ENCODE assay signal across 30 cellular contexts in the genomic region with DNA sequence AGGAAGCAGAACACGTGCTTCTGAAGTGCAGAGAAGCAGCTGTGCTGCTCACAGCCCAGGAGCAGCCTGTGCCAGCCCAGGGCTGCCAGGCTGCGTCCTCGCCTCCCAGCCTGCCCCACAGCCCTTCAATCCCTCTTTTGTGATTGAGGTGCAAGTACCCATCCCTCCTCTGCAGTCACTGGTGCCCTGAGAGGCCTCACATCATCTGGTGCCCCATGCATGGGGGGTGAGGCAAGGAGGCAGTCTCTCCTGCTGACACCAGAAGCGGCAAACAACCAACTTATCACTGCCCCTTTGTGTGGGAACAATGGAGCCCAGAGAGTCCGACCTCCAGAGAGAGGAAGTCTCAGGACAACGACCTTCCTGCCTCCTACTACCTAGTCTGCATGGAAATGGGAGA. TPM values are rescaled to one million over a fixed set of nuclear protein-coding genes. Genes with fewer than 3 reads are reported as not detected.
A peak's percentile ranks its signal among the peaks of the same experiment; 100 is the strongest.
DNase-seq lines count a peak whose midpoint lies in the region; ATAC-seq and TF ChIP-seq lines count a peak whose summit lies in the region.
"Had no signal": no experiment of that assay in that cellular context is flagged by ENCODE, and none has a peak within 500 bp of the region (broad histone marks: within the 10 kb centered on the region; RNA-seq: fewer than 3 reads in every experiment).

No MANE protein-coding gene starts in this region.

- no peak overlapping the region for H3K4me3 Mint-ChIP-seq in GM23338
- no peak overlapping the region for H3K4me3 Mint-ChIP-seq in mesothelial cell of epicardium
- H3K4me3 Mint-ChIP-seq: activated CD4-positive, alpha-beta memory T cell treated with anti-CD3 and anti-CD28 coated beads, Interleukin-2, amount 10 ng/mL, durations not matched to agents 7 days and 5 days; activated naive CD8-positive, alpha-beta T cell; nephron progenitor cell; stimulated activated naive CD8-positive, alpha-beta T cell treated with anti-CD3 and anti-CD28 coated beads, Interleukin-15, Interleukin-2, amounts not matched to agents 100 ng/mL and 50 ng/mL, for 24 hours had no signal

- no peak overlapping the region for H2BK120ac ChIP-seq in mesendoderm (ENCODE audit: low read depth, low read length)

- H4K8ac ChIP-seq in mesendoderm (ENCODE audit: low read depth, low read length): no peak overlapping the region

- no peak overlapping the region for H4K5ac ChIP-seq in mesendoderm (ENCODE audit: low read length)

- no peak overlapping the region for H2AK5ac ChIP-seq in mesendoderm (ENCODE audit: low read length)

- H3K4me1 Mint-ChIP-seq in GM23338 (peaks cover 5% of the 10 kb centered on the region; the same call in 2 of the 3 replicates), mesothelial cell of epicardium (no peaks in the 10 kb centered on the region)
- H3K4me1 Mint-ChIP-seq: activated CD4-positive, alpha-beta memory T cell treated with anti-CD3 and anti-CD28 coated beads, Interleukin-2, amount 10 ng/mL, durations not matched to agents 7 days and 5 days had no signal

- H2BK15ac ChIP-seq in mesendoderm (replicated peaks; ENCODE audit: low read depth): no peak overlapping the region

- no peaks in the 10 kb centered on the region for H4K20me1 ChIP-seq in GM23338 (replicated peaks; ENCODE audit: insufficient read depth)
- H4K20me1 ChIP-seq: BLaER1 treated with 17β-estradiol and CSF1 and Interleukin-3, amounts not matched to agents 10 nM and 100 nM had no signal

- 0 out of 2 replicates have a peak overlapping the region, but pooled peaks have one; percentile 47 for H2AFZ ChIP-seq in GM23338

- no peak overlapping the region for H3K9ac ChIP-seq in mesendoderm (ENCODE audit: low read length)
- H3K9ac ChIP-seq: BLaER1 treated with 17β-estradiol and CSF1 and Interleukin-3, amounts not matched to agents 10 nM and 100 nM had no signal

- no CpG with 5 or more reads among the region's 6 CpGs for WGBS in mesendoderm (ENCODE audit: extremely low coverage, insufficient coverage, low lambda C conversion rate)

- H3K79me2 ChIP-seq in GM23338 (replicated peaks; ENCODE audit: insufficient read depth) (no peaks in the 10 kb centered on the region), mesendoderm (ENCODE audit: control insufficient read depth, insufficient read depth, low read length) (no peaks in the 10 kb centered on the region)

- DNase-seq in GM23338 (ENCODE audit: low spot score) (no peak), mesendoderm (peak; percentile 37), putamen (ENCODE audit: low spot score) (peak; percentile 77), HCEC 1CT (no peak), mesothelial cell of epicardium (ENCODE audit: low spot score in 2 of 2, unreplicated experiment in 2 of 2) (no peak), NOMO-1 treated with dmso at 0.1 percent for 144 hours (lab: John Stamatoyannopoulos, UW; ENCODE audit: unreplicated experiment) (no peak)
- no peak for DNase-seq in activated naive CD4-positive, alpha-beta T cell treated with anti-CD3 and anti-CD28 coated beads, Interleukin-2, amount 50 U/mL, for 16 hours
- DNase-seq: activated CD4-positive, alpha-beta memory T cell treated with anti-CD3 and anti-CD28 coated beads, Interleukin-2, amount 10 ng/mL, durations not matched to agents 7 days and 5 days; activated CD4-positive, CD25-positive, alpha-beta regulatory T cell treated with anti-CD3 and anti-CD28 coated beads, Interleukin-2, amount 50 U/mL, for 72 hours; cerebellar nuclear complex; COR-L47; GDM1; islet precursor cell; KG1; MG63; NCI-H1417; NCI-H446; NCI-H82; nephron progenitor cell; RPMI8226; stimulated activated CD4-positive, alpha-beta T cell treated with anti-CD3 and anti-CD28 coated beads, Interleukin-15, amount 100 ng/mL, for 24 hours; transverse colon had no signal

- ATAC-seq in GM23338: peak; percentile 69

- H3K9me3 Mint-ChIP-seq in GM23338: peaks cover 2% of the 10 kb centered on the region; the same call in 2 of the 3 replicates
- peaks cover 4% of the 10 kb centered on the region for H3K9me3 Mint-ChIP-seq in mesothelial cell of epicardium
- H3K9me3 Mint-ChIP-seq: activated T-helper 2 cell treated with anti-CD3 and anti-CD28 coated beads, Interferon-gamma antibody, Interleukin-2, Interleukin-4, amounts not matched to agents 10 μg/mL and 5 μg/mL and 100 μg/mL, durations not matched to agents 14 hours and 24 hours and 36 hours; stimulated activated naive CD8-positive, alpha-beta T cell treated with anti-CD3 and anti-CD28 coated beads, Interleukin-15, Interleukin-2, amounts not matched to agents 100 ng/mL and 50 ng/mL, for 24 hours had no signal

- no peak overlapping the region for H2BK5ac ChIP-seq in mesendoderm (ENCODE audit: low read length)

- H3K27ac Mint-ChIP-seq in GM23338: no peak overlapping the region
- H3K27ac Mint-ChIP-seq in mesothelial cell of epicardium: no peak overlapping the region
- H3K27ac Mint-ChIP-seq: activated CD4-positive, alpha-beta memory T cell treated with anti-CD3 and anti-CD28 coated beads, Interleukin-2, amount 10 ng/mL, durations not matched to agents 7 days and 5 days; activated naive CD8-positive, alpha-beta T cell; activated T-helper 2 cell treated with anti-CD3 and anti-CD28 coated beads, Interferon-gamma antibody, Interleukin-2, Interleukin-4, amounts not matched to agents 10 μg/mL and 5 μg/mL and 100 μg/mL, durations not matched to agents 14 hours and 24 hours and 36 hours; nephron progenitor cell; stimulated activated naive CD8-positive, alpha-beta T cell treated with anti-CD3 and anti-CD28 coated beads, Interleukin-15, Interleukin-2, amounts not matched to agents 100 ng/mL and 50 ng/mL, for 24 hours had no signal

- H3K4me2 ChIP-seq in GM23338 (no peak overlapping the region), mesendoderm (ENCODE audit: low read length) (no peak overlapping the region)
- H3K4me2 ChIP-seq: BLaER1 treated with 17β-estradiol and CSF1 and Interleukin-3, amounts not matched to agents 10 nM and 100 nM had no signal

- peak overlapping the region; percentile 22 for H3K56ac ChIP-seq in mesendoderm (ENCODE audit: low read length)

- TF ChIP-seq CTCF in GM23338 (conservative IDR thresholded peaks at IDR 0.05; ENCODE audit: low read depth in 2 of 2) (no peak), mesothelial cell of epicardium (IDR thresholded peaks at IDR 0.05; ENCODE audit: unreplicated experiment) (no peak)

- H3K36me3 Mint-ChIP-seq in GM23338 (ENCODE audit: low read depth) (no peaks in the 10 kb centered on the region), mesothelial cell of epicardium (no peaks in the 10 kb centered on the region)
- H3K36me3 Mint-ChIP-seq: activated naive CD8-positive, alpha-beta T cell had no signal

- H3K27me3 ChIP-seq in GM23338 (ENCODE audit: insufficient read depth): no peaks in the 10 kb centered on the region
- H3K27me3 ChIP-seq in mesendoderm (ENCODE audit: insufficient read depth, low read length, poor library complexity): no peaks in the 10 kb centered on the region
- H3K27me3 ChIP-seq: BLaER1 treated with 17β-estradiol and CSF1 and Interleukin-3, amounts not matched to agents 10 nM and 100 nM; MG63; SJSA1; transverse colon had no signal

- H3K27me3 Mint-ChIP-seq in GM23338 (ENCODE audit: insufficient read depth, low read depth, poor library complexity) (peaks cover 5% of the 10 kb centered on the region), mesothelial cell of epicardium (ENCODE audit: low read depth) (peaks cover 3% of the 10 kb centered on the region)
- H3K27me3 Mint-ChIP-seq: stimulated activated naive CD8-positive, alpha-beta T cell treated with anti-CD3 and anti-CD28 coated beads, Interleukin-15, Interleukin-2, amounts not matched to agents 100 ng/mL and 50 ng/mL, for 24 hours had no signal

- H3K36me3 ChIP-seq in GM23338 (ENCODE audit: insufficient read depth) (no peaks in the 10 kb centered on the region), mesendoderm (ENCODE audit: control insufficient read depth, insufficient read depth, low read length) (no peaks in the 10 kb centered on the region)
- H3K36me3 ChIP-seq: BLaER1 treated with 17β-estradiol and CSF1 and Interleukin-3, amounts not matched to agents 10 nM and 100 nM; MG63; prostate gland; SJSA1; transverse colon had no signal

- no peak overlapping the region for H3K27ac ChIP-seq in GM23338 (ENCODE audit: low read depth)
- H3K27ac ChIP-seq in cingulate gyrus (ENCODE audit: low read depth, low read length): peak overlapping the region; percentile 89
- H3K27ac ChIP-seq in mesendoderm (ENCODE audit: low read depth, low read length): no peak overlapping the region
- H3K27ac ChIP-seq: BLaER1 treated with 17β-estradiol and CSF1 and Interleukin-3, amounts not matched to agents 10 nM and 100 nM; prostate gland; SJSA1; transverse colon had no signal

- H3K4me3 ChIP-seq in GM23338: no peak overlapping the region
- no peak overlapping the region for H3K4me3 ChIP-seq in mesendoderm (ENCODE audit: low read length)
- H3K4me3 ChIP-seq: BLaER1 treated with 17β-estradiol and CSF1 and Interleukin-3, amounts not matched to agents 10 nM and 100 nM; MG63; prostate gland; SJSA1; transverse colon had no signal

- H3K4me1 ChIP-seq in GM23338 (ENCODE audit: insufficient read depth) (no peaks in the 10 kb centered on the region), mesendoderm (ENCODE audit: control insufficient read depth, low read depth, low read length) (no peaks in the 10 kb centered on the region)
- H3K4me1 ChIP-seq: prostate gland, SJSA1, transverse colon had no signal

- no peaks in the 10 kb centered on the region for H3F3A ChIP-seq in GM23338 (replicated peaks; ENCODE audit: low read depth)

- no peaks in the 10 kb centered on the region for H3K9me2 ChIP-seq in GM23338 (ENCODE audit: insufficient read depth)

- H3K18ac ChIP-seq in mesendoderm (ENCODE audit: low read length): no peak overlapping the region

- H3K23ac ChIP-seq in mesendoderm (ENCODE audit: low read length): no peak overlapping the region

- H3K79me1 ChIP-seq in mesendoderm (ENCODE audit: low read length): no peaks in the 10 kb centered on the region

- no peak overlapping the region for H3K4ac ChIP-seq in mesendoderm (ENCODE audit: low read depth, low read length)

TF ChIP-seq in GM23338, 12 proteins besides CTCF, POLR2A, EP300 and RAD21:
- TF ChIP-seq, protein P1, sequence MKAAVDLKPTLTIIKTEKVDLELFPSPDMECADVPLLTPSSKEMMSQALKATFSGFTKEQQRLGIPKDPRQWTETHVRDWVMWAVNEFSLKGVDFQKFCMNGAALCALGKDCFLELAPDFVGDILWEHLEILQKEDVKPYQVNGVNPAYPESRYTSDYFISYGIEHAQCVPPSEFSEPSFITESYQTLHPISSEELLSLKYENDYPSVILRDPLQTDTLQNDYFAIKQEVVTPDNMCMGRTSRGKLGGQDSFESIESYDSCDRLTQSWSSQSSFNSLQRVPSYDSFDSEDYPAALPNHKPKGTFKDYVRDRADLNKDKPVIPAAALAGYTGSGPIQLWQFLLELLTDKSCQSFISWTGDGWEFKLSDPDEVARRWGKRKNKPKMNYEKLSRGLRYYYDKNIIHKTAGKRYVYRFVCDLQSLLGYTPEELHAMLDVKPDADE (IDR thresholded peaks at IDR 0.05): no peak
TF ChIP-seq in GM23338: peak in this region for 0.

RNA-seq across cellular contexts. Expression of a gene that starts 49.8 kb away (rescaled TPM):
- total RNA-seq in GM23338 (2014; rRNA removed; shearing (Covaris generic)): 82.5 and 106 TPM in 2 replicates
- 31.1 and 32.3 TPM in 2 replicates for polyA plus RNA-seq in GM23338 (2016; fragmentation: Nextera tagmentation; extraction: Ambion mirVana)
- 14.4 TPM for polyA plus RNA-seq in mesendoderm (2013, experiment 1 of 2)
- 14.3 TPM for polyA plus RNA-seq in mesendoderm (2013, experiment 2 of 2)
- 78.0 to 88.3 TPM (median 83.2 TPM) in 3 replicates for total RNA-seq in mesothelial cell of epicardium
- total RNA-seq: activated T-helper 2 cell treated with anti-CD3 and anti-CD28 coated beads, Interferon-gamma antibody, Interleukin-2, Interleukin-4, amounts not matched to agents 10 μg/mL and 5 μg/mL and 100 μg/mL, durations not matched to agents 14 hours and 24 hours and 36 hours; T-helper 1 cell treated with Interleukin-12 subunit alpha and Interleukin-12 subunit beta and Interleukin-4 antibody, amounts not matched to agents 30 ng/mL and 1 ng/mL, for 36 hours had no signal

Comparison
In these comparisons a context has a peak if more than half of its experiments do, and no peak if none do; other contexts are left out.
1. DNase-seq: peak in mesendoderm (single experiment) and putamen (single experiment); none in GM23338 (single experiment), activated naive CD4-positive, alpha-beta T cell treated with anti-CD3 and anti-CD28 coated beads, Interleukin-2, amount 50 U/mL, for 16 hours (single experiment), HCEC 1CT (single experiment), mesothelial cell of epicardium (0 of 2) and NOMO-1 treated with dmso at 0.1 percent for 144 hours (single experiment).